ENCODE assay signal across 1 cellular context in the genomic region with DNA sequence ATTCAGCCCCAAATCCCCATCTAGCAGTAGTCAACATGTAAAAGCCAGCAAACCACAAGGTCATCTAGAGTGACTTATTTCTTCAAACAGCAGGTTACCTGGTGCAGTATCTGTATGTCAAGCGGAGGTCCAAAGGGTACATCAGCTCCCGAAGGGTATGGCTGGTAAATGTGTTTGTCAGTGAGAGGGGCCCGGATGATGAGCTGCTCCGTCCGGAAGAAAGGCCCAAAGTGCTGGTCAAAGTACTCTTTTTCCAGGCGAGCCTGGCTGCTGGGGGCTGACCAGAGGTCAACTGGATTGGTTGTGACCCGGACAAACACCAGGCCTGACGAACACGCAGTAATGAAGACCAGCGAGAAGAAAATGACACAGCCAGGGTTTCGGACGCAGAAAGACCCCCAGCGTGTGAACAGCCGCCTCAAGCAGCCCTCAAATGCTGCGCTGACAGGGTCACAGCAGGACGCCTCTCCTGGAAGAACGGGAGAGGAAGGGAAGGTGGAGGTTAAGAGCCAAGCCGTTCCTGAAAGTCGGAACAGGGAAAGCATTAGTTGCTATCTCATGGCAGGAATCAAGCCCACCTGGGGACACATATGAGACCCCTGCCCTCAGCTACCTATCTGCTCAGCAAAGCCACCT.
TF ChIP-seq lines count a peak whose summit lies in the region.

No MANE protein-coding gene starts in this region.

TF ChIP-seq in HepG2, 621 proteins besides CTCF, POLR2A, EP300 and RAD21 (continued from another document and continues in another):
- TF ChIP-seq, protein P1, sequence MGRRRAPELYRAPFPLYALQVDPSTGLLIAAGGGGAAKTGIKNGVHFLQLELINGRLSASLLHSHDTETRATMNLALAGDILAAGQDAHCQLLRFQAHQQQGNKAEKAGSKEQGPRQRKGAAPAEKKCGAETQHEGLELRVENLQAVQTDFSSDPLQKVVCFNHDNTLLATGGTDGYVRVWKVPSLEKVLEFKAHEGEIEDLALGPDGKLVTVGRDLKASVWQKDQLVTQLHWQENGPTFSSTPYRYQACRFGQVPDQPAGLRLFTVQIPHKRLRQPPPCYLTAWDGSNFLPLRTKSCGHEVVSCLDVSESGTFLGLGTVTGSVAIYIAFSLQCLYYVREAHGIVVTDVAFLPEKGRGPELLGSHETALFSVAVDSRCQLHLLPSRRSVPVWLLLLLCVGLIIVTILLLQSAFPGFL (CRISPR knock-in tag; IDR thresholded peaks at IDR 0.05), result no peak
- TF ChIP-seq ZBTB20 (CRISPR knock-in tag; IDR thresholded peaks at IDR 0.05; ENCODE audit: borderline replicate concordance, low read depth) (peak; percentile 99), RELA (CRISPR knock-in tag; IDR thresholded peaks at IDR 0.05) (no peak), ZNF781 (CRISPR knock-in tag; IDR thresholded peaks at IDR 0.05; ENCODE audit: borderline replicate concordance, not compliant biosample characterization) (no peak), MYNN (CRISPR knock-in tag; IDR thresholded peaks at IDR 0.05; ENCODE audit: low read depth) (no peak), ZNF564 (CRISPR knock-in tag; IDR thresholded peaks at IDR 0.05) (peak; percentile 36; the same call in 1 of the 2 replicates), KDM5A (IDR thresholded peaks at IDR 0.05; ENCODE audit: borderline replicate concordance, low read length) (no peak), KLF15 (CRISPR knock-in tag; IDR thresholded peaks at IDR 0.05; ENCODE audit: borderline replicate concordance) (no peak), TAF1 (CRISPR knock-in tag; IDR thresholded peaks at IDR 0.05) (peak; percentile 45; the same call in 1 of the 2 replicates), CCAR2 (optimal IDR thresholded peaks at IDR 0.05; ENCODE audit: low read depth, low read length) (no peak), HOXA3 (CRISPR knock-in tag; IDR thresholded peaks at IDR 0.05) (peak; percentile 88), SP1 (IDR thresholded peaks at IDR 0.05) (no peak), SP1 (CRISPR knock-in tag; IDR thresholded peaks at IDR 0.05) (no peak), PLRG1 (conservative IDR thresholded peaks at IDR 0.05) (no peak), KLF6 (CRISPR knock-in tag; IDR thresholded peaks at IDR 0.05) (0 out of 2 replicates have a peak, but pooled peaks have one; percentile 22), ZSCAN12 (CRISPR knock-in tag; IDR thresholded peaks at IDR 0.05) (peak; percentile 75; the same call in 1 of the 2 replicates), SP140L (CRISPR knock-in tag; IDR thresholded peaks at IDR 0.05; ENCODE audit: borderline replicate concordance) (no peak), TARDBP (CRISPR knock-in tag; IDR thresholded peaks at IDR 0.05) (peak; percentile 80), ZNF567 (CRISPR knock-in tag; IDR thresholded peaks at IDR 0.05; ENCODE audit: borderline replicate concordance) (no peak), ZNF629 (CRISPR knock-in tag; conservative IDR thresholded peaks at IDR 0.05) (peak; percentile 83), ZSCAN31 (CRISPR knock-in tag; IDR thresholded peaks at IDR 0.05; ENCODE audit: low read depth) (peak; percentile 72), NFKB2 (CRISPR knock-in tag; IDR thresholded peaks at IDR 0.05; ENCODE audit: borderline replicate concordance) (peak; percentile 67; the same call in 1 of the 2 replicates), ISX (CRISPR knock-in tag; conservative IDR thresholded peaks at IDR 0.05) (no peak), ZNF563 (CRISPR knock-in tag; IDR thresholded peaks at IDR 0.05) (peak; percentile 31; the same call in 1 of the 2 replicates), ZNF30 (CRISPR knock-in tag; IDR thresholded peaks at IDR 0.05) (no peak)
- TF ChIP-seq, protein P2, sequence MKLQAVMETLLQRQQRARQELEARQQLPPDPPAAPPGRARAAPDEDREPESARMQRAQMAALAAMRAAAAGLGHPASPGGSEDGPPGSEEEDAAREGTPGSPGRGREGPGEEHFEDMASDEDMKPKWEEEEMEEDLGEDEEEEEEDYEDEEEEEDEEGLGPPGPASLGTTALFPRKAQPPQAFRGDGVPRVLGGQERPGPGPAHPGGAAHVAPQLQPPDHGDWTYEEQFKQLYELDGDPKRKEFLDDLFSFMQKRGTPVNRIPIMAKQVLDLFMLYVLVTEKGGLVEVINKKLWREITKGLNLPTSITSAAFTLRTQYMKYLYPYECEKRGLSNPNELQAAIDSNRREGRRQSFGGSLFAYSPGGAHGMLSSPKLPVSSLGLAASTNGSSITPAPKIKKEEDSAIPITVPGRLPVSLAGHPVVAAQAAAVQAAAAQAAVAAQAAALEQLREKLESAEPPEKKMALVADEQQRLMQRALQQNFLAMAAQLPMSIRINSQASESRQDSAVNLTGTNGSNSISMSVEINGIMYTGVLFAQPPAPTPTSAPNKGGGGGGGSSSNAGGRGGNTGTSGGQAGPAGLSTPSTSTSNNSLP (IDR thresholded peaks at IDR 0.05; ENCODE audit: low read depth, low read length), result peak; percentile 61
- TF ChIP-seq, protein P3, sequence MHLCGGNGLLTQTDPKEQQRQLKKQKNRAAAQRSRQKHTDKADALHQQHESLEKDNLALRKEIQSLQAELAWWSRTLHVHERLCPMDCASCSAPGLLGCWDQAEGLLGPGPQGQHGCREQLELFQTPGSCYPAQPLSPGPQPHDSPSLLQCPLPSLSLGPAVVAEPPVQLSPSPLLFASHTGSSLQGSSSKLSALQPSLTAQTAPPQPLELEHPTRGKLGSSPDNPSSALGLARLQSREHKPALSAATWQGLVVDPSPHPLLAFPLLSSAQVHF (CRISPR knock-in tag; IDR thresholded peaks at IDR 0.05), result no peak
- TF ChIP-seq, protein P4, sequence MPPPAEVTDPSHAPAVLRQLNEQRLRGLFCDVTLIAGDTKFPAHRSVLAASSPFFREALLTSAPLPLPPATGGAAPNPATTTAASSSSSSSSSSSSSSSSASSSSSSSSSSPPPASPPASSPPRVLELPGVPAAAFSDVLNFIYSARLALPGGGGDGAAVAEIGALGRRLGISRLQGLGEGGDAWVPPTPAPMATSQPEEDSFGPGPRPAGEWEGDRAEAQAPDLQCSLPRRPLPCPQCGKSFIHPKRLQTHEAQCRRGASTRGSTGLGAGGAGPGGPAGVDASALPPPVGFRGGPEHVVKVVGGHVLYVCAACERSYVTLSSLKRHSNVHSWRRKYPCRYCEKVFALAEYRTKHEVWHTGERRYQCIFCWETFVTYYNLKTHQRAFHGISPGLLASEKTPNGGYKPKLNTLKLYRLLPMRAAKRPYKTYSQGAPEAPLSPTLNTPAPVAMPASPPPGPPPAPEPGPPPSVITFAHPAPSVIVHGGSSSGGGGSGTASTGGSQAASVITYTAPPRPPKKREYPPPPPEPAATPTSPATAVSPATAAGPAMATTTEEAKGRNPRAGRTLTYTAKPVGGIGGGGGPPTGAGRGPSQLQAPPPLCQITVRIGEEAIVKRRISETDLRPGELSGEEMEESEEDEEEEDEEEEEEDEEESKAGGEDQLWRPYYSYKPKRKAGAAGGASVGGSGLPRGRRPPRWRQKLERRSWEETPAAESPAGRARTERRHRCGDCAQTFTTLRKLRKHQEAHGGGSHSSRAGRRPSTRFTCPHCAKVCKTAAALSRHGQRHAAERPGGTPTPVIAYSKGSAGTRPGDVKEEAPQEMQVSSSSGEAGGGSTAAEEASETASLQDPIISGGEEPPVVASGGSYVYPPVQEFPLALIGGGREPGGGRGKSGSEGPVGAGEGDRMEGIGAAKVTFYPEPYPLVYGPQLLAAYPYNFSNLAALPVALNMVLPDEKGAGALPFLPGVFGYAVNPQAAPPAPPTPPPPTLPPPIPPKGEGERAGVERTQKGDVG (CRISPR knock-in tag; IDR thresholded peaks at IDR 0.05; ENCODE audit: borderline replicate concordance), result peak; percentile 42; the same call in 1 of the 2 replicates
- TF ChIP-seq, protein P5, sequence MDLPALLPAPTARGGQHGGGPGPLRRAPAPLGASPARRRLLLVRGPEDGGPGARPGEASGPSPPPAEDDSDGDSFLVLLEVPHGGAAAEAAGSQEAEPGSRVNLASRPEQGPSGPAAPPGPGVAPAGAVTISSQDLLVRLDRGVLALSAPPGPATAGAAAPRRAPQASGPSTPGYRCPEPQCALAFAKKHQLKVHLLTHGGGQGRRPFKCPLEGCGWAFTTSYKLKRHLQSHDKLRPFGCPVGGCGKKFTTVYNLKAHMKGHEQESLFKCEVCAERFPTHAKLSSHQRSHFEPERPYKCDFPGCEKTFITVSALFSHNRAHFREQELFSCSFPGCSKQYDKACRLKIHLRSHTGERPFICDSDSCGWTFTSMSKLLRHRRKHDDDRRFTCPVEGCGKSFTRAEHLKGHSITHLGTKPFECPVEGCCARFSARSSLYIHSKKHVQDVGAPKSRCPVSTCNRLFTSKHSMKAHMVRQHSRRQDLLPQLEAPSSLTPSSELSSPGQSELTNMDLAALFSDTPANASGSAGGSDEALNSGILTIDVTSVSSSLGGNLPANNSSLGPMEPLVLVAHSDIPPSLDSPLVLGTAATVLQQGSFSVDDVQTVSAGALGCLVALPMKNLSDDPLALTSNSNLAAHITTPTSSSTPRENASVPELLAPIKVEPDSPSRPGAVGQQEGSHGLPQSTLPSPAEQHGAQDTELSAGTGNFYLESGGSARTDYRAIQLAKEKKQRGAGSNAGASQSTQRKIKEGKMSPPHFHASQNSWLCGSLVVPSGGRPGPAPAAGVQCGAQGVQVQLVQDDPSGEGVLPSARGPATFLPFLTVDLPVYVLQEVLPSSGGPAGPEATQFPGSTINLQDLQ (CRISPR knock-in tag; IDR thresholded peaks at IDR 0.05), result no peak
- TF ChIP-seq, protein P6, sequence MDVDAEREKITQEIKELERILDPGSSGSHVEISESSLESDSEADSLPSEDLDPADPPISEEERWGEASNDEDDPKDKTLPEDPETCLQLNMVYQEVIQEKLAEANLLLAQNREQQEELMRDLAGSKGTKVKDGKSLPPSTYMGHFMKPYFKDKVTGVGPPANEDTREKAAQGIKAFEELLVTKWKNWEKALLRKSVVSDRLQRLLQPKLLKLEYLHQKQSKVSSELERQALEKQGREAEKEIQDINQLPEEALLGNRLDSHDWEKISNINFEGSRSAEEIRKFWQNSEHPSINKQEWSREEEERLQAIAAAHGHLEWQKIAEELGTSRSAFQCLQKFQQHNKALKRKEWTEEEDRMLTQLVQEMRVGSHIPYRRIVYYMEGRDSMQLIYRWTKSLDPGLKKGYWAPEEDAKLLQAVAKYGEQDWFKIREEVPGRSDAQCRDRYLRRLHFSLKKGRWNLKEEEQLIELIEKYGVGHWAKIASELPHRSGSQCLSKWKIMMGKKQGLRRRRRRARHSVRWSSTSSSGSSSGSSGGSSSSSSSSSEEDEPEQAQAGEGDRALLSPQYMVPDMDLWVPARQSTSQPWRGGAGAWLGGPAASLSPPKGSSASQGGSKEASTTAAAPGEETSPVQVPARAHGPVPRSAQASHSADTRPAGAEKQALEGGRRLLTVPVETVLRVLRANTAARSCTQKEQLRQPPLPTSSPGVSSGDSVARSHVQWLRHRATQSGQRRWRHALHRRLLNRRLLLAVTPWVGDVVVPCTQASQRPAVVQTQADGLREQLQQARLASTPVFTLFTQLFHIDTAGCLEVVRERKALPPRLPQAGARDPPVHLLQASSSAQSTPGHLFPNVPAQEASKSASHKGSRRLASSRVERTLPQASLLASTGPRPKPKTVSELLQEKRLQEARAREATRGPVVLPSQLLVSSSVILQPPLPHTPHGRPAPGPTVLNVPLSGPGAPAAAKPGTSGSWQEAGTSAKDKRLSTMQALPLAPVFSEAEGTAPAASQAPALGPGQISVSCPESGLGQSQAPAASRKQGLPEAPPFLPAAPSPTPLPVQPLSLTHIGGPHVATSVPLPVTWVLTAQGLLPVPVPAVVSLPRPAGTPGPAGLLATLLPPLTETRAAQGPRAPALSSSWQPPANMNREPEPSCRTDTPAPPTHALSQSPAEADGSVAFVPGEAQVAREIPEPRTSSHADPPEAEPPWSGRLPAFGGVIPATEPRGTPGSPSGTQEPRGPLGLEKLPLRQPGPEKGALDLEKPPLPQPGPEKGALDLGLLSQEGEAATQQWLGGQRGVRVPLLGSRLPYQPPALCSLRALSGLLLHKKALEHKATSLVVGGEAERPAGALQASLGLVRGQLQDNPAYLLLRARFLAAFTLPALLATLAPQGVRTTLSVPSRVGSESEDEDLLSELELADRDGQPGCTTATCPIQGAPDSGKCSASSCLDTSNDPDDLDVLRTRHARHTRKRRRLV (CRISPR knock-in tag; IDR thresholded peaks at IDR 0.05), result 0 out of 2 replicates have a peak, but pooled peaks have one; percentile 6
- TF ChIP-seq, protein P7, sequence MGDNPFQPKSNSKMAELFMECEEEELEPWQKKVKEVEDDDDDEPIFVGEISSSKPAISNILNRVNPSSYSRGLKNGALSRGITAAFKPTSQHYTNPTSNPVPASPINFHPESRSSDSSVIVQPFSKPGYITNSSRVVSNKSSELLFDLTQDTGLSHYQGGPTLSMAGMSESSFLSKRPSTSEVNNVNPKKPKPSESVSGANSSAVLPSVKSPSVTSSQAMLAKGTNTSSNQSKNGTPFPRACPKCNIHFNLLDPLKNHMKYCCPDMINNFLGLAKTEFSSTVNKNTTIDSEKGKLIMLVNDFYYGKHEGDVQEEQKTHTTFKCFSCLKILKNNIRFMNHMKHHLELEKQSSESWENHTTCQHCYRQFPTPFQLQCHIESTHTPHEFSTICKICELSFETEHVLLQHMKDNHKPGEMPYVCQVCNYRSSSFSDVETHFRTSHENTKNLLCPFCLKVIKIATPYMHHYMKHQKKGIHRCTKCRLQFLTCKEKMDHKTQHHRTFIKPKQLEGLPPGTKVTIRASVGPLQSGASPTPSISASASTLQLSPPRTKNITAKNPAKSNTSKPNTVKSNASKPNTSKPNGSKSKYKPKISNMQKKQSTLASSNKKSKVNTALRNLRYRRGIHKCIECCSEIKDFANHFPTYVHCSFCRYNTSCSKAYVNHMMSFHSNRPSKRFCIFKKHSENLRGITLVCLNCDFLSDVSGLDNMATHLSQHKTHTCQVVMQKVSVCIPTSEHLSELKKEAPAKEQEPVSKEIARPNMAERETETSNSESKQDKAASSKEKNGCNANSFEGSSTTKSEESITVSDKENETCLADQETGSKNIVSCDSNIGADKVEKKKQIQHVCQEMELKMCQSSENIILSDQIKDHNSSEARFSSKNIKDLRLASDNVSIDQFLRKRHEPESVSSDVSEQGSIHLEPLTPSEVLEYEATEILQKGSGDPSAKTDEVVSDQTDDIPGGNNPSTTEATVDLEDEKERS (CRISPR knock-in tag; IDR thresholded peaks at IDR 0.05), result peak; percentile 93
- TF ChIP-seq, protein P8, sequence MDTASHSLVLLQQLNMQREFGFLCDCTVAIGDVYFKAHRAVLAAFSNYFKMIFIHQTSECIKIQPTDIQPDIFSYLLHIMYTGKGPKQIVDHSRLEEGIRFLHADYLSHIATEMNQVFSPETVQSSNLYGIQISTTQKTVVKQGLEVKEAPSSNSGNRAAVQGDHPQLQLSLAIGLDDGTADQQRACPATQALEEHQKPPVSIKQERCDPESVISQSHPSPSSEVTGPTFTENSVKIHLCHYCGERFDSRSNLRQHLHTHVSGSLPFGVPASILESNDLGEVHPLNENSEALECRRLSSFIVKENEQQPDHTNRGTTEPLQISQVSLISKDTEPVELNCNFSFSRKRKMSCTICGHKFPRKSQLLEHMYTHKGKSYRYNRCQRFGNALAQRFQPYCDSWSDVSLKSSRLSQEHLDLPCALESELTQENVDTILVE (CRISPR knock-in tag; IDR thresholded peaks at IDR 0.05), result no peak
- TF ChIP-seq, protein P9, sequence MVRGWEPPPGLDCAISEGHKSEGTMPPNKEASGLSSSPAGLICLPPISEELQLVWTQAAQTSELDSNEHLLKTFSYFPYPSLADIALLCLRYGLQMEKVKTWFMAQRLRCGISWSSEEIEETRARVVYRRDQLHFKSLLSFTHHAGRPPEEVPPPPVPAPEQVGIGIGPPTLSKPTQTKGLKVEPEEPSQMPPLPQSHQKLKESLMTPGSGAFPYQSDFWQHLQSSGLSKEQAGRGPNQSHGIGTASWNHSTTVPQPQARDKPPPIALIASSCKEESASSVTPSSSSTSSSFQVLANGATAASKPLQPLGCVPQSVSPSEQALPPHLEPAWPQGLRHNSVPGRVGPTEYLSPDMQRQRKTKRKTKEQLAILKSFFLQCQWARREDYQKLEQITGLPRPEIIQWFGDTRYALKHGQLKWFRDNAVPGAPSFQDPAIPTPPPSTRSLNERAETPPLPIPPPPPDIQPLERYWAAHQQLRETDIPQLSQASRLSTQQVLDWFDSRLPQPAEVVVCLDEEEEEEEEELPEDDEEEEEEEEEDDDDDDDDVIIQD (CRISPR knock-in tag; IDR thresholded peaks at IDR 0.05; ENCODE audit: low read depth), result peak; percentile 91
